In the genomic region with DNA sequence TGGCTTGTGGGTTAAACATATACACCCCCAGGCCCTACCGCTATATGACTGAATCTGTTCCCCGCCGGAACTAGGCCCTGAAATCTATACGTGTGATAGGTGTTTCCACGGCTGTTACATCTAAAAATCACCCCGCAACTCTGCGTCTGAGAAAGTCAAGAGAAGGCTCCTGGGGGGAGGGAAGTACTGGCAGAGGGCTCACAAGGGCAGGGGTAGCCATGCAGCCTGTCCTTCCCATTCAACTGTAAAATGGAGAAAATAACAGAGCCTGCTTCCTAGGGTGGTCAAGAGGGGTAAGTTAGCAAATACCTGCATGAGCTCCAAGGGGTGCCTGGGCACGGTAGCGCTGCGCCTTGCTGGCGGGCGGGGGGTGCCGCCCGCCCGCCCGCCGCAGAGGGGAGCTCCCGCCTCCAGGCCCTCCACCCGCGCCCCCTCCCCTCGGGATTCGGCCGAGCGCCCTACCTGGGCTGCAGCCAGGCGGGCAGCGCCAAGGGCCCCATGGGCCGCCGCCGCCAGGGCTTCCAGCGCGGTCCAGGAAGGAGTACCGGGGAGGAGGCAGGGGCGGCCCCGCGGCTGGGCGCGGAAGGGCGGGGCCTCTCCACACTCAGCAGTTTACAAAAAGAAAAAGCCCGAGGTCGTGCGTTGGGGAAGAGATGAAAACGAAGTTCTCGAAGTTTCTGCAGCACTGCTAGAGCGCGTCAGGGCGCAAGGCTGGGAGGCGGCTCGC, we compare ENCODE assay signal across 7 cellular contexts. TPM values are rescaled to one million over a fixed set of nuclear protein-coding genes. Genes with fewer than 3 reads are reported as not detected.
A peak's percentile ranks its signal among the peaks of the same experiment; 100 is the strongest.
DNase-seq lines count a peak whose midpoint lies in the region; ATAC-seq and TF ChIP-seq lines count a peak whose summit lies in the region.

A gene with protein sequence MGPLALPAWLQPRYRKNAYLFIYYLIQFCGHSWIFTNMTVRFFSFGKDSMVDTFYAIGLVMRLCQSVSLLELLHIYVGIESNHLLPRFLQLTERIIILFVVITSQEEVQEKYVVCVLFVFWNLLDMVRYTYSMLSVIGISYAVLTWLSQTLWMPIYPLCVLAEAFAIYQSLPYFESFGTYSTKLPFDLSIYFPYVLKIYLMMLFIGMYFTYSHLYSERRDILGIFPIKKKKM (minus strand): TSS at position 550 of the 727 bp plus-strand sequence. CDS start 50 bp downstream, at position 500.

- peak within 1 kb of the TSS; percentile 41 for H3K9ac ChIP-seq in trophoblast cell (ENCODE audit: low read length)

- peak within 1 kb of the TSS; percentile 46 for H3K18ac ChIP-seq in trophoblast cell (ENCODE audit: low read length)

- peak within 1 kb of the TSS; percentile 77 for H4K91ac ChIP-seq in trophoblast cell (ENCODE audit: low read depth, low read length)

- H3K4me3 ChIP-seq in trophoblast cell (ENCODE audit: low read depth, low read length) (peak within 1 kb of the TSS; percentile 67), transverse colon (peak within 1 kb of the TSS; percentile 50 to 68 (median 56))

- peak within 1 kb of the TSS; percentile 81 for H2AFZ ChIP-seq in trophoblast cell (ENCODE audit: insufficient read depth, low read length, poor library complexity)

- H2BK12ac ChIP-seq in trophoblast cell (ENCODE audit: low read length): peak within 1 kb of the TSS; percentile 52

- no peak for TF ChIP-seq CTCF in transverse colon (IDR thresholded peaks at IDR 0.05)

- H2BK5ac ChIP-seq in trophoblast cell (ENCODE audit: low read depth, low read length, poor library complexity): no peak within 1 kb of the TSS

- DNase-seq in NCI-H774 (lab: John Stamatoyannopoulos, UW): peak; percentile 31
- peak; percentile 62 for DNase-seq in activated gamma-delta T cell treated with Interleukin-2 at 50 U/mL for 16 hours
- peak; percentile 63 for DNase-seq in glomerular visceral epithelial cell (ENCODE audit: extremely low spot score)
- peak; percentile 41 to 58 for DNase-seq in trophoblast cell
- peak; percentile 59 for DNase-seq in transverse colon

- peak within 1 kb of the TSS; percentile 85 for H4K8ac ChIP-seq in trophoblast cell (ENCODE audit: low read depth, low read length)

- peaks cover 5% of the 10 kb centered on the region for H3K79me2 ChIP-seq in trophoblast cell (ENCODE audit: control insufficient read depth, insufficient read depth, low read length, poor library complexity)

- peaks cover 3 to 12% of the 10 kb centered on the region in 2 experiments for H3K4me1 ChIP-seq in trophoblast cell (ENCODE audit: control insufficient read depth in 1 of 2, insufficient read depth in 2 of 2, low read length in 2 of 2)
- peaks cover 0 to 11% (median 4%) of the 10 kb centered on the region in 4 donors for H3K4me1 ChIP-seq in transverse colon

- peak; percentile 80 for ATAC-seq in GM18511 (IDR thresholded peaks at IDR 0.05; ENCODE audit: unreplicated experiment)
- peak; percentile 68 for ATAC-seq in HG02610 (IDR thresholded peaks at IDR 0.05; ENCODE audit: unreplicated experiment)

- in situ Hi-C loops in transverse colon (cut with MboI; ENCODE audit: low pct_ligation_motif_present in 1 of 4, low pct_unique_long_range_greater_than_20kb in 1 of 4, low sequenced_read_pairs in 3 of 4): no loop called here

- no peak for TF ChIP-seq EP300 in transverse colon (IDR thresholded peaks at IDR 0.05; ENCODE audit: low read depth)

- no CpG with 5 or more reads among the region's 48 CpGs for WGBS in trophoblast cell (ENCODE audit: extremely low coverage, insufficient coverage, insufficient read length)
- WGBS in transverse colon (ENCODE audit: low coverage in 1 of 2), 2 donors: 11% methylated on average over 43 of the region's 48 CpGs; no CpG with 5 or more reads in 1 of the 2 donors

- H4K12ac ChIP-seq in trophoblast cell (ENCODE audit: low read depth, low read length): peak within 1 kb of the TSS; percentile 63

- H3K27ac ChIP-seq in trophoblast cell (ENCODE audit: low read depth, low read length): no peak within 1 kb of the TSS
- H3K27ac ChIP-seq in transverse colon: peak within 1 kb of the TSS; percentile 84 to 90 (median 87)

- peak within 1 kb of the TSS; percentile 67 for H3K4me2 ChIP-seq in trophoblast cell (ENCODE audit: low read length)

- no peaks in the 10 kb centered on the region for H3K36me3 ChIP-seq in trophoblast cell (ENCODE audit: control insufficient read depth in 1 of 2, insufficient read depth in 2 of 2, low read length in 2 of 2)
- no peaks in the 10 kb centered on the region for H3K36me3 ChIP-seq in transverse colon

- H3K14ac ChIP-seq in trophoblast cell (ENCODE audit: low read length): peak within 1 kb of the TSS; percentile 55

- no peaks in the 10 kb centered on the region for H3K9me3 ChIP-seq in trophoblast cell (ENCODE audit: insufficient read depth, low read depth, low read length)
- H3K9me3 ChIP-seq in transverse colon: no peaks in the 10 kb centered on the region

- no peak for TF ChIP-seq POLR2A in transverse colon (IDR thresholded peaks at IDR 0.05)

- no peak within 1 kb of the TSS for H3K23ac ChIP-seq in trophoblast cell (ENCODE audit: low read length)

- peak within 1 kb of the TSS; percentile 37 for H3K4ac ChIP-seq in trophoblast cell (ENCODE audit: low read depth, low read length)

- H3K27me3 ChIP-seq in trophoblast cell (ENCODE audit: insufficient read depth, low read length) (no peaks in the 10 kb centered on the region), transverse colon (no peaks in the 10 kb centered on the region)

- H3K79me1 ChIP-seq in trophoblast cell (ENCODE audit: low read length): peaks cover 8% of the 10 kb centered on the region

- H2AK5ac ChIP-seq in trophoblast cell (ENCODE audit: low read length): no peak within 1 kb of the TSS

- intact Hi-C loops in transverse colon (cut with DNase I; ENCODE audit: low total_unique reads): no loop called here

- H2BK120ac ChIP-seq in trophoblast cell (ENCODE audit: insufficient read depth, low read length, poor library complexity): peak within 1 kb of the TSS; percentile 52

RNA-seq across cellular contexts. Expression of the gene that starts here (rescaled TPM):
- polyA plus RNA-seq in trophoblast cell (2013): 2.1 and 2.2 TPM in 2 replicates
- 1 to 10 TPM; 1.1 to 4.8 (median 2.7) TPM for total RNA-seq in transverse colon
